Comparison of ENCODE assay signal across 11 cellular contexts in the genomic region with DNA sequence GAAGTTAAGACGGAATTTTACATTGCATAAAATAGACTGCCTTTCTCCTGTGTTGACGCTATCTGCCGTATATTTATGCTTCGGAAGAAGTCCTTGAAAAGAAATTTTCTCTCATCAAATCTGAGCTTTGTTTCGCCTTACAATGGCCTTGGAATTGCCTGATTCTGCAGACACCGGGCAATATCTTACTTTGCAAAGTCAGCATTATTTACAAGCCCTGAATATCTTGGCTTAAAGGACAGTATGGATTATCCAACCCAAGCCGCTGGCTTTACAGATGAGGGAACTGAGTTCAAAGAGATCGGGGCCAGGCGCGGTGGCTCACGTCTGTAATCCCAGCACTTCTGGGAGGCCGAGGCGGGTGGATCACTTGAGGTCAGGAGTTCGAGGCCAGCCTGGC. TPM values are rescaled to one million over a fixed set of nuclear protein-coding genes. Genes with fewer than 3 reads are reported as not detected.
DNase-seq lines count a peak whose midpoint lies in the region; ATAC-seq, FAIRE-seq and TF ChIP-seq lines count a peak whose summit lies in the region.
"Had no signal": no experiment of that assay in that cellular context is flagged by ENCODE, and none has a peak within 500 bp of the region (broad histone marks: within the 10 kb centered on the region; RNA-seq: fewer than 3 reads in every experiment).

No MANE protein-coding gene starts in this region.

- H3K9me3 Mint-ChIP-seq in activated CD4-positive, alpha-beta T cell treated with anti-CD3 and anti-CD28 coated beads, Interleukin-2, amount 10 ng/mL, durations not matched to agents 7 days and 5 days: no peaks in the 10 kb centered on the region

- TF ChIP-seq CTCF in spleen (IDR thresholded peaks at IDR 0.05 in 8 of 11, conservative IDR thresholded peaks at IDR 0.05 in 3 of 11): no peak

- H3K4me3 ChIP-seq in iPS-18a (ENCODE audit: low read length): peak overlapping the region; percentile 95
- H3K4me3 ChIP-seq in spleen: peak overlapping the region in 6 of 8 donors; percentile 88 to 98 (median 92)

- ATAC-seq in T-helper 17 cell: no peak
- no peak for ATAC-seq in GM19463 (IDR thresholded peaks at IDR 0.05; ENCODE audit: unreplicated experiment)

- H3K9ac ChIP-seq in iPS-18a (ENCODE audit: low read length): no peak overlapping the region

- CTCF ChIA-PET in activated CD4-positive, alpha-beta T cell treated with anti-CD3 and anti-CD28 coated beads, Interleukin-2, amount 10 ng/mL, durations not matched to agents 7 days and 5 days (lab: Charles Lee): interaction anchor here (0.6 to 2.0 kb wide), 4 partner anchors 10 to 48 kb away, joined by 3 to 8 read pairs (median 4); no protein-coding TSS in a partner anchor

- H3K27me3 Mint-ChIP-seq in activated CD4-positive, alpha-beta T cell treated with anti-CD3 and anti-CD28 coated beads, Interleukin-2, amount 10 ng/mL, durations not matched to agents 7 days and 5 days: peaks cover 4% of the 10 kb centered on the region
- H3K27me3 Mint-ChIP-seq in T-helper 17 cell: peaks cover 10% of the 10 kb centered on the region

- no peak for FAIRE-seq in frontal cortex (lab: Jason Lieb, UNC)
- FAIRE-seq: urothelium cell line had no signal

- H3K4me1 ChIP-seq in iPS-18a (ENCODE audit: control insufficient read depth, low read depth, low read length) (peaks cover 7% of the 10 kb centered on the region), spleen (peaks cover 7 to 44% (median 30%) of the 10 kb centered on the region in 6 donors)

- no peak for DNase-seq in activated CD4-positive, alpha-beta T cell treated with anti-CD3 and anti-CD28 coated beads, Interleukin-2, amount 10 ng/mL, durations not matched to agents 7 days and 5 days
- DNase-seq in activated CD4-positive, alpha-beta T cell treated with anti-CD3 and anti-CD28 coated beads, Interleukin-2, amount 50 U/mL, for 48 hours: no peak
- DNase-seq in T-helper 17 cell (no peak), spleen (no peak), NCI-H1694 treated with DMSO at 0.1 percent for 48 hours (lab: John Stamatoyannopoulos, UW) (no peak), frontal cortex (ENCODE audit: low spot score in 2 of 2) (no peak)
- DNase-seq: stimulated activated CD4-positive, alpha-beta T cell treated with anti-CD3 and anti-CD28 coated beads, Interleukin-15, amount 100 ng/mL, for 24 hours had no signal

- H3K36me3 Mint-ChIP-seq in activated CD4-positive, alpha-beta T cell treated with anti-CD3 and anti-CD28 coated beads, Interleukin-2, amount 10 ng/mL, durations not matched to agents 7 days and 5 days (ENCODE audit: low read depth): peaks cover 4% of the 10 kb centered on the region
- H3K36me3 Mint-ChIP-seq in T-helper 17 cell (ENCODE audit: low read depth): peaks cover 2% of the 10 kb centered on the region

- H3K27ac ChIP-seq in iPS-18a (ENCODE audit: low read length): no peak overlapping the region
- H3K27ac ChIP-seq in spleen: no peak overlapping the region

- no peaks in the 10 kb centered on the region for H3K36me3 ChIP-seq in iPS-18a (ENCODE audit: control insufficient read depth, low read depth, low read length)
- no peaks in the 10 kb centered on the region for H3K36me3 ChIP-seq in spleen
- H3K36me3 ChIP-seq: cardiac muscle cell had no signal

- TF ChIP-seq POLR2A in spleen (IDR thresholded peaks at IDR 0.05): no peak

- 70 to 84% (median 75%) methylated on average over 14 of the region's 14 CpGs for WGBS in spleen, 5 donors

- peaks cover 34% of the 10 kb centered on the region for H3K4me1 Mint-ChIP-seq in activated CD4-positive, alpha-beta T cell treated with anti-CD3 and anti-CD28 coated beads, Interleukin-2, amount 10 ng/mL, durations not matched to agents 7 days and 5 days
- H3K4me1 Mint-ChIP-seq in T-helper 17 cell: peaks cover 33% of the 10 kb centered on the region

- H3K9me3 ChIP-seq in T-helper 17 cell (ENCODE audit: control insufficient read depth, low read length, poor library complexity, severe bottlenecking) (no peaks in the 10 kb centered on the region), iPS-18a (ENCODE audit: control insufficient read depth, low read depth, low read length) (no peaks in the 10 kb centered on the region), spleen (no peaks in the 10 kb centered on the region)

- peak overlapping the region; percentile 94 for H3K4me3 Mint-ChIP-seq in activated CD4-positive, alpha-beta T cell treated with anti-CD3 and anti-CD28 coated beads, Interleukin-2, amount 10 ng/mL, durations not matched to agents 7 days and 5 days
- peak overlapping the region; percentile 95 for H3K4me3 Mint-ChIP-seq in T-helper 17 cell

- H3K27me3 ChIP-seq in iPS-18a (ENCODE audit: control insufficient read depth, insufficient read depth, low read length) (peaks cover 18% of the 10 kb centered on the region), spleen (replicated peaks in 1 of 7) (no peaks in the 10 kb centered on the region)
- H3K27me3 ChIP-seq: cardiac muscle cell had no signal

- H3K27ac Mint-ChIP-seq in activated CD4-positive, alpha-beta T cell treated with anti-CD3 and anti-CD28 coated beads, Interleukin-2, amount 10 ng/mL, durations not matched to agents 7 days and 5 days: no peak overlapping the region
- H3K27ac Mint-ChIP-seq in T-helper 17 cell: peak overlapping the region; percentile 82

- POLR2A ChIA-PET in activated CD4-positive, alpha-beta T cell treated with anti-CD3 and anti-CD28 coated beads, Interleukin-2, amount 10 ng/mL, durations not matched to agents 7 days and 5 days (lab: Charles Lee): no interaction called here

- intact Hi-C loops in spleen (cut with DNase I; ENCODE audit: low total_unique reads): loop anchor here (10.0 kb wide), 1 partner anchor 53 kb away; no protein-coding TSS in a partner anchor

RNA-seq across cellular contexts. Expression of gene MANBA, which starts 1.1 kb away (rescaled TPM):
- total RNA-seq in activated CD4-positive, alpha-beta T cell treated with anti-CD3 and anti-CD28 coated beads, Interleukin-2, amount 10 ng/mL, durations not matched to agents 7 days and 5 days: 10 to 100 TPM; 13.8 to 15.2 TPM
- total RNA-seq in T-helper 17 cell: 10 to 100 TPM; 20.0 to 27.0 TPM
- total RNA-seq in spleen: 100 to 1,000 TPM in 1 of 7 donors, 10 to 100 TPM in 6; 42.9 to 112 (median 57.7) TPM
- polyA plus RNA-seq in spleen: 10 to 100 TPM; 15.7 to 37.1 (median 25.9) TPM
- 35.5 TPM for total RNA-seq in frontal cortex
